Comparison of ENCODE assay signal across 19 cellular contexts in genomic region chr12:47718531-47718930, GRCh38. TPM values are rescaled to one million over a fixed set of nuclear protein-coding genes. Genes with fewer than 3 reads are reported as not detected.
DNase-seq lines count a peak whose midpoint lies in the region; ATAC-seq and TF ChIP-seq lines count a peak whose summit lies in the region.
"Had no signal": no experiment of that assay in that cellular context is flagged by ENCODE, and none has a peak within 500 bp of the region (broad histone marks: within the 10 kb centered on the region; RNA-seq: fewer than 3 reads in every experiment).

No MANE protein-coding gene starts in this region.

- no peak for ATAC-seq in GM21390 (IDR thresholded peaks at IDR 0.05; ENCODE audit: unreplicated experiment)

- BruUV-seq in OCI-LY7 (replicated peaks; lab: Mats Ljungman, UMichigan), result no TSS peak

- H3K4me1 ChIP-seq in tibial artery (peaks cover 5 to 47% (median 36%) of the 10 kb centered on the region in 4 donors), OCI-LY7 (ENCODE audit: insufficient read depth, low read length, poor library complexity, severe bottlenecking) (peaks cover 17% of the 10 kb centered on the region)

- H3K4me3 ChIP-seq in coronary artery (no peak overlapping the region), tibial artery (no peak overlapping the region), OCI-LY7 (ENCODE audit: low read depth, low read length, poor library complexity, severe bottlenecking) (no peak overlapping the region)
- H3K4me3 ChIP-seq: right lobe of liver had no signal

- no peaks in the 10 kb centered on the region for H3K9me2 ChIP-seq in OCI-LY7 (ENCODE audit: insufficient read depth, low read length)

- H3K27me3 Mint-ChIP-seq in nephron (ENCODE audit: low read depth), result peaks cover 10% of the 10 kb centered on the region
- H3K27me3 Mint-ChIP-seq: CD4-positive, CD25-positive, alpha-beta regulatory T cell had no signal

- CTCF ChIA-PET in OCI-LY7 (lab: Charles Lee; ENCODE audit: unreplicated experiment), result interaction anchor here (0.5 to 1.0 kb wide), 3 partner anchors 14 to 60 kb away, joined by 3 read pairs; no protein-coding TSS in a partner anchor

- H3K36me3 Mint-ChIP-seq in nephron (ENCODE audit: low read depth), result no peaks in the 10 kb centered on the region

- H3K4me2 ChIP-seq in OCI-LY7 (ENCODE audit: low read length), result no peak overlapping the region

- H4K20me1 ChIP-seq in OCI-LY7 (ENCODE audit: insufficient read depth, low read length), result no peaks in the 10 kb centered on the region

- peak; percentile 30 for DNase-seq in activated CD8-positive, alpha-beta memory T cell treated with anti-CD3 and anti-CD28 coated beads for 24 hours
- no peak for DNase-seq in activated CD8-positive, alpha-beta memory T cell treated with anti-CD3 and anti-CD28 coated beads, Interleukin-2, amount 50 U/mL, for 4 hours
- DNase-seq in coronary artery (ENCODE audit: low spot score), result no peak
- DNase-seq in tibial artery, result no peak
- DNase-seq in OCI-LY7 (ENCODE audit: low spot score), result no peak
- DNase-seq in NCI-H446 (lab: John Stamatoyannopoulos, UW), result no peak
- DNase-seq: activated CD4-positive, alpha-beta T cell treated with anti-CD3 and anti-CD28 coated beads for 1 hour; activated T-cell treated with anti-CD3 and anti-CD28 coated beads, Interleukin-2, amount 50 U/mL, for 1 hour; CD4-positive, CD25-positive, alpha-beta regulatory T cell; cortex of kidney; NCI-H2107; NCI-H82; stimulated activated CD4-positive, alpha-beta T cell treated with anti-CD3 and anti-CD28 coated beads, Interleukin-4, amount 100 ng/mL, for 4 hours; T-helper 2 cell had no signal

- H3K27ac Mint-ChIP-seq in nephron, result peak overlapping the region; percentile 68 to 89 (median 84)

- no peak overlapping the region for H2AFZ ChIP-seq in OCI-LY7 (ENCODE audit: low read length)

- H3K9me3 Mint-ChIP-seq in nephron, result no peaks in the 10 kb centered on the region
- H3K9me3 Mint-ChIP-seq: CD4-positive, CD25-positive, alpha-beta regulatory T cell had no signal

- H3K9me3 ChIP-seq in tibial artery (no peaks in the 10 kb centered on the region), OCI-LY7 (ENCODE audit: low read length) (no peaks in the 10 kb centered on the region)
- H3K9me3 ChIP-seq: right lobe of liver had no signal

- intact Hi-C loops in tibial artery (cut with DNase I; ENCODE audit: low total_unique reads) (loop anchor here (5.0 kb wide), 3 partner anchors 34 to 119 kb away; partner anchors contain the start of gene SLC48A1), OCI-LY7 (cut with micrococcal nuclease; ENCODE audit: unreplicated experiment) (no loop called here)

- POLR2A ChIA-PET in OCI-LY7 (lab: Charles Lee), result interaction anchor here (1.3 to 1.7 kb wide), 3 partner anchors 10 to 15 kb away, joined by 3 to 4 read pairs (median 4); partner anchors contain the start of gene RPAP3

- H3K27ac ChIP-seq in coronary artery, result peak overlapping the region; percentile 85 to 88
- H3K27ac ChIP-seq in tibial artery, result peak overlapping the region; percentile 79 to 93
- H3K27ac ChIP-seq in OCI-LY7 (ENCODE audit: low read depth, low read length, poor library complexity, severe bottlenecking), result no peak overlapping the region

- peaks cover 38% of the 10 kb centered on the region for H3K4me1 Mint-ChIP-seq in nephron

- no peaks in the 10 kb centered on the region for H3K27me3 ChIP-seq in tibial artery
- H3K27me3 ChIP-seq: right lobe of liver had no signal

- no peaks in the 10 kb centered on the region for H3K79me2 ChIP-seq in OCI-LY7 (ENCODE audit: insufficient read depth, low read depth, low read length)

- H3K36me3 ChIP-seq in tibial artery (no peaks in the 10 kb centered on the region), OCI-LY7 (ENCODE audit: insufficient read depth, low read length) (no peaks in the 10 kb centered on the region)

- TF ChIP-seq CTCF in coronary artery (IDR thresholded peaks at IDR 0.05) (no peak), nephron (IDR thresholded peaks at IDR 0.05; ENCODE audit: unreplicated experiment in 3 of 3) (no peak), tibial artery (IDR thresholded peaks at IDR 0.05) (no peak), OCI-LY7 (conservative IDR thresholded peaks at IDR 0.05; ENCODE audit: low read length) (no peak)

- H3K4me3 Mint-ChIP-seq in nephron, result no peak overlapping the region

RNA-seq across cellular contexts. Expression of gene ENDOU, which starts 6.8 kb away (rescaled TPM):
- total RNA-seq in OCI-LY7 (2014; rRNA removed; shearing (Covaris generic)), result 0.19 TPM in 1 of 2 replicates, not detected in the other
- total RNA-seq in OCI-LY7 (2022), result 0.55 TPM in 1 of 2 replicates, not detected in the other
- total RNA-seq: A172; CD4-positive, CD25-positive, alpha-beta regulatory T cell; H7; right lobe of liver had no signal

RNA-seq across cellular contexts. Expression of gene RPAP3, which starts 12.7 kb away (rescaled TPM):
- total RNA-seq in OCI-LY7 (2014; rRNA removed; shearing (Covaris generic)), result 21.6 and 25.1 TPM in 2 replicates
- total RNA-seq in OCI-LY7 (2022), result 52.9 and 53.9 TPM in 2 replicates

RNA-seq across cellular contexts. Expression of gene RAPGEF3, which starts 40.1 kb away (rescaled TPM):
- 0.69 and 0.80 TPM in 2 replicates for total RNA-seq in OCI-LY7 (2014; rRNA removed; shearing (Covaris generic))
- total RNA-seq in OCI-LY7 (2022), result 2.9 and 4.7 TPM in 2 replicates

RNA-seq across cellular contexts. Expression of gene SLC48A1, which starts 54.5 kb away (rescaled TPM):
- total RNA-seq in OCI-LY7 (2014; rRNA removed; shearing (Covaris generic)), result 3.8 and 9.6 TPM in 2 replicates
- 8.6 and 12.0 TPM in 2 replicates for total RNA-seq in OCI-LY7 (2022)
